In the genomic region with DNA sequence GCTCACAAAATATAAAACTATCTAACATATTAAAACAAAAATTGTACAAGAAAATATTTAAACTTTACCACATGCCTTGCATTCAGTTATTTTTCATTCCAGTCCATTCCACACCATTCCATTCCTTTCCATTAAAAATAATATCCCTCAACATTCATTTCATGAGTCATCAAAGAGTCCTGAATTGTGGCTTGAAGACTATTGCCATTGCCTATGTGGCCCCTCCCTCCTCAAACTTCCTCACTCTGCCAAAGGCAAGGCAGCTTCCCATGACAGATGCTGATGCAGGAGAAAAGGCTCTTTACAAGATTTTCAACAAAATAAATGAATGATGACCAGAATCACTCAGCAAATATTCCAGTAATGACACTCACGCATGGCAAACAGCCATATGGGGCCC, we compare ENCODE assay signal across 16 cellular contexts. TPM values are rescaled to one million over a fixed set of nuclear protein-coding genes. Genes with fewer than 3 reads are reported as not detected.
DNase-seq lines count a peak whose midpoint lies in the region; ATAC-seq, FAIRE-seq and TF ChIP-seq lines count a peak whose summit lies in the region.
"Had no signal": no experiment of that assay in that cellular context is flagged by ENCODE, and none has a peak within 500 bp of the region (broad histone marks: within the 10 kb centered on the region; RNA-seq: fewer than 3 reads in every experiment).

No MANE protein-coding gene starts in this region.

- H2BK5ac ChIP-seq in H1 (ENCODE audit: low read depth, low read length): no peak overlapping the region

- H3K18ac ChIP-seq in H1 (ENCODE audit: extremely low read depth, low read length): no peak overlapping the region

- no peak overlapping the region for H3K9ac ChIP-seq in H1 (replicated peaks in 1 of 4; ENCODE audit: extremely low read depth in 1 of 4, low read depth in 3 of 4, low read length in 3 of 4)
- H3K9ac ChIP-seq in Karpas-422 (ENCODE audit: low read length): no peak overlapping the region
- H3K9ac ChIP-seq: BLaER1, parathyroid adenoma had no signal

- no peak overlapping the region for H2AK5ac ChIP-seq in H1 (ENCODE audit: low read depth, low read length)

- TF ChIP-seq RAD21 in H1 (IDR thresholded peaks at IDR 0.05 in 1 of 2, conservative IDR thresholded peaks at IDR 0.05 in 1 of 2; ENCODE audit: low read depth in 2 of 2, low read length in 2 of 2): no peak

- POLR2A ChIA-PET in H1 (lab: Charles Lee; ENCODE audit: partially characterized antibody): interaction anchor here (1.0 to 1.2 kb wide), 2 partner anchors 9 to 99 kb away, joined by 3 to 4 read pairs; no protein-coding TSS in a partner anchor

- intact Hi-C loops in aorta (cut with DNase I): no loop called here

- no peak overlapping the region for H3K4me2 ChIP-seq in H1 (ENCODE audit: insufficient read depth in 1 of 2, low read depth in 2 of 2, low read length in 2 of 2)
- H3K4me2 ChIP-seq in osteoblast (ENCODE audit: insufficient read depth, low read length): no peak overlapping the region
- H3K4me2 ChIP-seq in Karpas-422 (ENCODE audit: low read depth, low read length, poor library complexity, severe bottlenecking): no peak overlapping the region
- H3K4me2 ChIP-seq: BLaER1 had no signal

- no peak overlapping the region for H3K4me3 ChIP-seq in H1 (ENCODE audit: extremely low read depth in 1 of 4, insufficient read depth in 2 of 4, low read depth in 3 of 4, low read length in 4 of 4)
- no peak overlapping the region for H3K4me3 ChIP-seq in osteoblast (ENCODE audit: insufficient read depth, low read length)
- no peak overlapping the region for H3K4me3 ChIP-seq in WERI-Rb-1 (ENCODE audit: low read depth, low read length)
- H3K4me3 ChIP-seq in Karpas-422 (ENCODE audit: low read length): no peak overlapping the region
- no peak overlapping the region for H3K4me3 ChIP-seq in aorta (ENCODE audit: low read length in 2 of 2)
- H3K4me3 ChIP-seq: BLaER1, dorsolateral prefrontal cortex, left lung had no signal

- H3K79me1 ChIP-seq in H1 (ENCODE audit: low read depth, low read length): no peaks in the 10 kb centered on the region

- H3K4me1 ChIP-seq in H1 (replicated peaks in 1 of 4; ENCODE audit: control insufficient read depth in 3 of 4, insufficient read depth in 4 of 4, low read length in 3 of 4) (peaks cover 0 to 5% (median 0%) of the 10 kb centered on the region in 4 experiments; a peak in 1 of 7 replicates), osteoblast (ENCODE audit: insufficient read depth, low read length) (peaks cover 12% of the 10 kb centered on the region), Karpas-422 (ENCODE audit: low read length) (no peaks in the 10 kb centered on the region), aorta (ENCODE audit: control insufficient read depth in 1 of 2, insufficient read depth in 2 of 2, low read length in 2 of 2) (no peaks in the 10 kb centered on the region)
- H3K4me1 ChIP-seq: BLaER1, left lung had no signal

- H4K20me1 ChIP-seq in H1 (replicated peaks in 1 of 2; ENCODE audit: control insufficient read depth in 1 of 2, insufficient read depth in 2 of 2, low read length in 2 of 2): no peaks in the 10 kb centered on the region
- H4K20me1 ChIP-seq in osteoblast (ENCODE audit: insufficient read depth, low read length): no peaks in the 10 kb centered on the region
- no peaks in the 10 kb centered on the region for H4K20me1 ChIP-seq in Karpas-422 (ENCODE audit: insufficient read depth, low read depth, low read length)
- H4K20me1 ChIP-seq: BLaER1 had no signal

- DNase-seq in GM03348 (ENCODE audit: low spot score) (peak; percentile 53), NCI-H226 (peak; percentile 36), H1 (ENCODE audit: low read depth in 1 of 2, low spot score in 2 of 2) (no peak), osteoblast (ENCODE audit: insufficient read length, low spot score, missing footprints) (peak; percentile 83), WERI-Rb-1 (no peak), Karpas-422 (no peak), DMS 273 treated with DMSO at 0.1 percent for 48 hours (lab: John Stamatoyannopoulos, UW) (no peak), aorta (no peak)
- DNase-seq: activated CD4-positive, alpha-beta T cell treated with anti-CD3 and anti-CD28 coated beads for 48 hours; activated naive CD4-positive, alpha-beta T cell treated with anti-CD3 and anti-CD28 coated beads, Interleukin-2, amount 10 ng/mL, durations not matched to agents 7 days and 5 days; DMS79; dorsolateral prefrontal cortex; left lung; stimulated activated CD4-positive, alpha-beta T cell treated with anti-CD3 and anti-CD28 coated beads, Interleukin-4, amount 100 ng/mL, for 4 hours had no signal

- no peaks in the 10 kb centered on the region for H3K79me2 ChIP-seq in H1 (ENCODE audit: control insufficient read depth in 1 of 2, insufficient read depth in 2 of 2, low read length in 2 of 2)
- H3K79me2 ChIP-seq in osteoblast (ENCODE audit: insufficient read depth, low read length): no peaks in the 10 kb centered on the region
- H3K79me2 ChIP-seq in Karpas-422 (ENCODE audit: low read length): no peaks in the 10 kb centered on the region
- H3K79me2 ChIP-seq: parathyroid adenoma had no signal

- no peak overlapping the region for H3K23ac ChIP-seq in H1 (ENCODE audit: insufficient read length)

- H2BK120ac ChIP-seq in H1 (replicated peaks; ENCODE audit: low read depth, low read length): no peak overlapping the region

- FAIRE-seq in H1 (lab: Jason Lieb, UNC): no peak

- no peak overlapping the region for H3K14ac ChIP-seq in H1 (ENCODE audit: insufficient read length)

- no peak overlapping the region for H4K91ac ChIP-seq in H1 (replicated peaks; ENCODE audit: insufficient read length, low read length)

- no peak overlapping the region for H3K4ac ChIP-seq in H1 (replicated peaks; ENCODE audit: insufficient read length, low read depth, low read length)

- no peak for ATAC-seq in aorta (ENCODE audit: low FRiP score)

- H3K23me2 ChIP-seq in H1 (ENCODE audit: low read depth, low read length): no peaks in the 10 kb centered on the region

- H3K9me3 ChIP-seq in H1 (ENCODE audit: insufficient read depth in 2 of 2, low read depth in 1 of 2, low read length in 1 of 2) (no peaks in the 10 kb centered on the region), osteoblast (ENCODE audit: low read depth, low read length) (no peaks in the 10 kb centered on the region), WERI-Rb-1 (ENCODE audit: severe bottlenecking) (no peaks in the 10 kb centered on the region), Karpas-422 (ENCODE audit: low read length) (no peaks in the 10 kb centered on the region), aorta (ENCODE audit: control insufficient read depth, low read length) (peaks cover 1% of the 10 kb centered on the region)
- H3K9me3 ChIP-seq: BLaER1, left lung had no signal

- no peak for TF ChIP-seq POLR2A in H1 (IDR thresholded peaks at IDR 0.05; ENCODE audit: control extremely low read depth in 1 of 2, low read depth in 2 of 2, low read length in 2 of 2)

- TF ChIP-seq CTCF in H1 (IDR thresholded peaks at IDR 0.05; ENCODE audit: control extremely low read depth in 1 of 3, insufficient read depth in 1 of 3, low read depth in 1 of 3, low read length in 3 of 3) (no peak), osteoblast (IDR thresholded peaks at IDR 0.05; ENCODE audit: extremely low read depth, low read depth, low read length) (no peak), WERI-Rb-1 (IDR thresholded peaks at IDR 0.05; ENCODE audit: low read depth, low read length) (no peak)

- H3K27me3 ChIP-seq in H1 (replicated peaks in 1 of 4; ENCODE audit: control insufficient read depth in 3 of 4, extremely low read depth in 1 of 4, insufficient read depth in 3 of 4, low read length in 3 of 4) (no peaks in the 10 kb centered on the region), osteoblast (ENCODE audit: insufficient read depth, low read length) (peaks cover 2% of the 10 kb centered on the region), WERI-Rb-1 (ENCODE audit: insufficient read depth, low read depth, severe bottlenecking) (no peaks in the 10 kb centered on the region), Karpas-422 (ENCODE audit: low read length) (no peaks in the 10 kb centered on the region), aorta (ENCODE audit: control insufficient read depth in 1 of 2, insufficient read depth in 2 of 2, low read length in 1 of 2) (no peaks in the 10 kb centered on the region)
- H3K27me3 ChIP-seq: BLaER1 had no signal

- 0 out of 2 replicates have a peak overlapping the region, but pooled peaks have one; percentile 52 for H2BK20ac ChIP-seq in H1 (ENCODE audit: low read length)

- no peak overlapping the region for H2BK15ac ChIP-seq in H1 (ENCODE audit: low read length)

- H3K9me2 ChIP-seq in Karpas-422 (replicated peaks; ENCODE audit: insufficient read depth, low read length): no peaks in the 10 kb centered on the region

- H3K36me3 ChIP-seq in H1 (ENCODE audit: control insufficient read depth in 2 of 4, insufficient read depth in 4 of 4, low read length in 3 of 4) (no peaks in the 10 kb centered on the region), osteoblast (ENCODE audit: insufficient read depth, low read length) (no peaks in the 10 kb centered on the region), WERI-Rb-1 (no peaks in the 10 kb centered on the region), Karpas-422 (ENCODE audit: insufficient read depth, low read length) (no peaks in the 10 kb centered on the region), aorta (ENCODE audit: control insufficient read depth in 1 of 2, insufficient read depth in 2 of 2, low read length in 1 of 2) (no peaks in the 10 kb centered on the region)
- H3K36me3 ChIP-seq: BLaER1, left lung had no signal

- TF ChIP-seq EP300 in H1 (IDR thresholded peaks at IDR 0.05; ENCODE audit: borderline replicate concordance in 1 of 2, low read depth in 2 of 2, low read length in 2 of 2): no peak

- no peak overlapping the region for H3K56ac ChIP-seq in H1 (replicated peaks; ENCODE audit: insufficient read length, low read depth, low read length)

- CTCF ChIA-PET in H1 (lab: Charles Lee; ENCODE audit: partially characterized antibody): interaction anchor here (0.6 to 9.2 kb wide), 26 partner anchors 10 to 617 kb away, joined by 3 to 69 read pairs (median 4); no protein-coding TSS in a partner anchor

- no peak overlapping the region for H4K8ac ChIP-seq in H1 (ENCODE audit: extremely low read depth, insufficient read depth, low read length)

- H2BK12ac ChIP-seq in H1 (ENCODE audit: low read depth, low read length): no peak overlapping the region

- no peak overlapping the region for H2AFZ ChIP-seq in H1 (ENCODE audit: low read length)
- H2AFZ ChIP-seq in osteoblast (ENCODE audit: low read length): no peak overlapping the region
- H2AFZ ChIP-seq in Karpas-422 (ENCODE audit: low read length): no peak overlapping the region
- H2AFZ ChIP-seq: parathyroid adenoma had no signal

- H3K27ac ChIP-seq in H1 (ENCODE audit: low read depth, low read length) (no peak overlapping the region), osteoblast (ENCODE audit: low read depth, low read length) (peak overlapping the region; percentile 24), WERI-Rb-1 (no peak overlapping the region), Karpas-422 (ENCODE audit: low read length) (no peak overlapping the region), aorta (ENCODE audit: low read depth in 1 of 2, low read length in 2 of 2) (no peak overlapping the region)
- H3K27ac ChIP-seq: BLaER1, dorsolateral prefrontal cortex, left lung, parathyroid adenoma had no signal

- WGBS in H1 (ENCODE audit: extremely low coverage in 1 of 2, insufficient coverage in 1 of 2, insufficient read length in 1 of 2, insufficient replicate concordance in 2 of 2, low coverage in 1 of 2, low lambda C conversion rate in 2 of 2, missing lambda C conversion rate in 1 of 2), 2 experiments: 80% methylated on average over 1 of the region's 1 CpG; no CpG with 5 or more reads in 1 of the 2 experiments
- WGBS in aorta, 2 donors: 68 to 87% methylated on average over 1 of the region's 1 CpG

- H4K5ac ChIP-seq in H1 (ENCODE audit: insufficient read length, low read depth, low read length): no peak overlapping the region

RNA-seq across cellular contexts. Expression of a gene that starts 31.7 kb away (rescaled TPM):
- 1.5 and 1.7 TPM in 2 replicates for total RNA-seq in H1 (2021; fragmentation: NEBNext Ultra II Directional; extraction: Animal tissue kit (Norgen Biotek cat#: 25700))
- polyA plus RNA-seq in H1 (2011; rRNA removed): 1.2 and 1.3 TPM in 2 replicates
- polyA plus RNA-seq in H1 (2011; cell fraction: cytosol; rRNA removed): 1.1 TPM
- 1.1 TPM for polyA plus RNA-seq in H1 (2011; cell fraction: nucleus; rRNA removed)
- polyA plus RNA-seq in H1 (2012, experiment 1 of 2): 1.9 to 2.9 TPM (median 2.1 TPM) in 4 replicates
- polyA plus RNA-seq in H1 (2012, experiment 2 of 2): 1.0 TPM
- 2.1 TPM for polyA plus RNA-seq in H1 (2013, experiment 1 of 2)
- polyA plus RNA-seq in H1 (2013, experiment 2 of 2): 2.7 TPM
- polyA minus RNA-seq in H1 (2011; rRNA and poly(A)+ RNA removed): 0.60 and 1.3 TPM in 2 replicates
- polyA minus RNA-seq in H1 (2011; cell fraction: cytosol; rRNA and poly(A)+ RNA removed): not detected
- 2.1 TPM for polyA minus RNA-seq in H1 (2011; cell fraction: nucleus; rRNA and poly(A)+ RNA removed)
- 0.29 and 0.36 TPM in 2 replicates for total RNA-seq in osteoblast
- not detected in 2 replicates for total RNA-seq in Karpas-422 (2014; rRNA removed; shearing (Covaris generic); ENCODE audit: low replicate concordance)
- under 1 TPM in 1 of 2 donors, not detected in 1; 0.39 TPM for total RNA-seq in aorta
- not detected for polyA plus RNA-seq in aorta

Comparison
In these comparisons a context has a peak if more than half of its experiments do, and no peak if none do; other contexts are left out.
1. DNase-seq: peak in GM03348 (single experiment), NCI-H226 (single experiment) and osteoblast (single experiment); none in H1 (0 of 2), WERI-Rb-1 (single experiment), Karpas-422 (single experiment), DMS 273 treated with DMSO at 0.1 percent for 48 hours (single experiment) and aorta (0 of 2).